ENCODE assay signal across 8 cellular contexts in the genomic region with DNA sequence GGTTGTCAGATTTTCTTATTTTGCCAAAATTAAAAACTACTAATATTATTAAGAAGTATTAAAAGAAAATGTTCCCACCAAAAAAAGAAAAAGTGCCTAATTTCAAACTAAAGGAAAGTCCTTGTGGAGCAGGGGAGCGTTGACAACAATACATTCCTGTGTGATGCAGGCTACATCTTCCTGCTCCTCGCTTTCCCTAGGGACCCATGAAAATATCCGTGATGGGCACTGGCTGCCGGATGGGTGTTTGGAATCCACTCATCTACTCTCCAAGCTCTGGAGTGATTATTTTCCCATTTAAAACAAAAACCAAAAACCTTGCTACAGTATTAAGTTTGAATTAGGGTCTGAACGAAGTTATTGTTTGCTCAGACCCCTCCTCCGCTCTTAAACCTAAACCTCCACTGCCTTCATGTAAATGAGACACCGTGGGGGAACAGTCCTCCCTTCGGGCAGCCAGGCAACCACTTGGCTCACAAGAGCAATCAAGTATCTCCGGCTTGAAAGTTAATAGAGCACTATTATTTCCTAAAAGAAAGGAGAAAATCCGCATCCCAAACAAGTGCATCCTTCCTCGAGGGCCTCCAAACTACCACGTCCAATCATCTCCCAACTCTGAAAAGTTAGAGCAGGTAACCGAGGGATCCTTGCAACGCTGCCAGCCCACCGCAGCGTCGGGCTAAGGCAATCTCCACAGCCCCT. TPM values are rescaled to one million over a fixed set of nuclear protein-coding genes. Genes with fewer than 3 reads are reported as not detected.
DNase-seq lines count a peak whose midpoint lies in the region; ATAC-seq, FAIRE-seq and TF ChIP-seq lines count a peak whose summit lies in the region.

No MANE protein-coding gene starts in this region.

- peaks cover 20 to 27% of the 10 kb centered on the region in 2 donors for H3K27me3 Mint-ChIP-seq in CD4-positive, alpha-beta memory T cell
- peaks cover 17% of the 10 kb centered on the region for H3K27me3 Mint-ChIP-seq in neural progenitor cell (ENCODE audit: insufficient read depth, low read depth)

- H3K4me1 ChIP-seq in CD4-positive, alpha-beta memory T cell (ENCODE audit: insufficient read depth, low read length): peaks cover 5% of the 10 kb centered on the region
- H3K4me1 ChIP-seq in NT2/D1 (ENCODE audit: insufficient read depth, insufficient read length) (peaks cover 4% of the 10 kb centered on the region), endothelial cell of umbilical vein (ENCODE audit: control insufficient read depth, extremely low read depth, insufficient read depth, low read length) (peaks cover 23% of the 10 kb centered on the region), neural progenitor cell (peaks cover 53% of the 10 kb centered on the region)

- no peaks in the 10 kb centered on the region for H4K20me1 ChIP-seq in endothelial cell of umbilical vein (replicated peaks; ENCODE audit: control insufficient read depth, extremely low read depth, insufficient read depth, low read length)
- H4K20me1 ChIP-seq in neural progenitor cell (ENCODE audit: low read depth): peaks cover 33% of the 10 kb centered on the region

- CTCF ChIA-PET in CD4-positive, alpha-beta memory T cell (lab: Charles Lee; ENCODE audit: partially characterized antibody): no interaction called here
- CTCF ChIA-PET in endothelial cell of umbilical vein (lab: Charles Lee): interaction anchor here (4.2 kb wide), 1 partner anchor 126 kb away, joined by 20 read pairs; no protein-coding TSS in a partner anchor

- POLR2A ChIA-PET in CD4-positive, alpha-beta memory T cell (lab: Charles Lee; ENCODE audit: partially characterized antibody): no interaction called here
- POLR2A ChIA-PET in endothelial cell of umbilical vein (lab: Charles Lee): no interaction called here

- TSS peak; percentile 12 for BruUV-seq in endothelial cell of umbilical vein (replicated peaks; lab: Mats Ljungman, UMichigan)

- H3K4me1 Mint-ChIP-seq in CD4-positive, alpha-beta memory T cell: peaks cover 5 to 11% (median 6%) of the 10 kb centered on the region in 4 donors
- peaks cover 56% of the 10 kb centered on the region for H3K4me1 Mint-ChIP-seq in neural progenitor cell

- H3K9me1 ChIP-seq in endothelial cell of umbilical vein (replicated peaks; ENCODE audit: control insufficient read depth, extremely low read depth, insufficient read depth, low read length): no peaks in the 10 kb centered on the region

- intact Hi-C loops in CD4-positive, alpha-beta memory T cell (cut with micrococcal nuclease): no loop called here
- intact Hi-C loops in endothelial cell of umbilical vein (cut with micrococcal nuclease): loop anchor here (1.0 to 2.0 kb wide), 3 partner anchors 15 to 99 kb away; no protein-coding TSS in a partner anchor

- TF ChIP-seq POLR2A in endothelial cell of umbilical vein (IDR thresholded peaks at IDR 0.05; ENCODE audit: low read depth, low read length) (no peak), GM18505 (IDR thresholded peaks at IDR 0.05; ENCODE audit: borderline replicate concordance, extremely low read depth, insufficient read depth, insufficient read length) (no peak)

- peak overlapping the region; percentile 43 to 86 (median 74) for H3K4me3 Mint-ChIP-seq in CD4-positive, alpha-beta memory T cell
- H3K4me3 Mint-ChIP-seq in neural progenitor cell: peak overlapping the region; percentile 92

- H3K4me2 ChIP-seq in endothelial cell of umbilical vein (ENCODE audit: insufficient read depth, low read length) (peak overlapping the region; percentile 82), neural progenitor cell (peak overlapping the region; percentile 83)

- peaks cover 22% of the 10 kb centered on the region for H3K27me3 ChIP-seq in CD4-positive, alpha-beta memory T cell (ENCODE audit: insufficient read depth, low read length)
- H3K27me3 ChIP-seq in NT2/D1 (ENCODE audit: insufficient read depth, insufficient read length) (no peaks in the 10 kb centered on the region), endothelial cell of umbilical vein (ENCODE audit: control insufficient read depth in 2 of 2, insufficient read depth in 2 of 2, low read length in 2 of 2) (no peaks in the 10 kb centered on the region), neural progenitor cell (peaks cover 10% of the 10 kb centered on the region)

- H3K27ac ChIP-seq in CD4-positive, alpha-beta memory T cell (ENCODE audit: low read depth, low read length): no peak overlapping the region
- H3K27ac ChIP-seq in endothelial cell of umbilical vein (ENCODE audit: insufficient read depth, low read depth, low read length) (no peak overlapping the region), neural progenitor cell (no peak overlapping the region)

- no peaks in the 10 kb centered on the region for H3K9me3 Mint-ChIP-seq in CD4-positive, alpha-beta memory T cell
- no peaks in the 10 kb centered on the region for H3K9me3 Mint-ChIP-seq in neural progenitor cell

- no peaks in the 10 kb centered on the region for H3K9me3 ChIP-seq in CD4-positive, alpha-beta memory T cell (ENCODE audit: control insufficient read depth in 1 of 2, low read length in 2 of 2)
- H3K9me3 ChIP-seq in NT2/D1 (ENCODE audit: insufficient read depth, low read length): no peaks in the 10 kb centered on the region
- H3K9me3 ChIP-seq in endothelial cell of umbilical vein (replicated peaks; ENCODE audit: control insufficient read depth, insufficient read depth, low read length): no peaks in the 10 kb centered on the region
- H3K9me3 ChIP-seq in neural progenitor cell (ENCODE audit: low read depth): no peaks in the 10 kb centered on the region

- no peaks in the 10 kb centered on the region for H3K36me3 Mint-ChIP-seq in CD4-positive, alpha-beta memory T cell
- no peaks in the 10 kb centered on the region for H3K36me3 Mint-ChIP-seq in neural progenitor cell

- H2AFZ ChIP-seq in endothelial cell of umbilical vein (ENCODE audit: low read depth, low read length) (no peak overlapping the region), neural progenitor cell (replicated peaks) (peak overlapping the region; percentile 88)

- TF ChIP-seq CTCF in endothelial cell of umbilical vein (IDR thresholded peaks at IDR 0.05; ENCODE audit: extremely low read depth in 1 of 2, insufficient read depth in 1 of 2, low read depth in 1 of 2, low read length in 2 of 2) (no peak), neural progenitor cell (IDR thresholded peaks at IDR 0.05) (no peak)

- no peaks in the 10 kb centered on the region for H3K36me3 ChIP-seq in CD4-positive, alpha-beta memory T cell (ENCODE audit: insufficient read depth, low read length)
- peaks cover 6% of the 10 kb centered on the region for H3K36me3 ChIP-seq in NT2/D1 (ENCODE audit: insufficient read depth, insufficient read length, low read length)
- H3K36me3 ChIP-seq in endothelial cell of umbilical vein (ENCODE audit: control insufficient read depth in 2 of 2, extremely low read depth in 1 of 2, insufficient read depth in 2 of 2, low read length in 2 of 2): no peaks in the 10 kb centered on the region
- H3K36me3 ChIP-seq in neural progenitor cell: no peaks in the 10 kb centered on the region

- no peak overlapping the region for H3K27ac Mint-ChIP-seq in CD4-positive, alpha-beta memory T cell
- H3K27ac Mint-ChIP-seq in neural progenitor cell: peak overlapping the region; percentile 73

- dilution Hi-C loops in endothelial cell of umbilical vein (cut with MboI; ENCODE audit: extremely low pct_ligation_motif_present, low sequenced_read_pairs): loop anchor here (25.0 kb wide), 1 partner anchor 123 kb away; no protein-coding TSS in a partner anchor

- no peak for DNase-seq in CD4-positive, alpha-beta memory T cell
- DNase-seq in NT2/D1 (ENCODE audit: low read depth, low spot score) (no peak), endothelial cell of umbilical vein (ENCODE audit: low read depth, low spot score) (peak; percentile 14), neural progenitor cell (ENCODE audit: low spot score) (peak; percentile 46), NCI-H446 (lab: John Stamatoyannopoulos, UW) (no peak)
- no peak for DNase-seq in stimulated activated CD4-positive, alpha-beta T cell treated with anti-CD3 and anti-CD28 coated beads, Interleukin-2, amount 100 ng/mL, for 48 hours

- no peak overlapping the region for H3K4me3 ChIP-seq in CD4-positive, alpha-beta memory T cell (ENCODE audit: low read length in 2 of 2)
- H3K4me3 ChIP-seq in NT2/D1 (ENCODE audit: insufficient read length, low read depth): peak overlapping the region; percentile 71
- peak overlapping the region; percentile 18 to 58 (median 36) for H3K4me3 ChIP-seq in endothelial cell of umbilical vein (replicated peaks in 1 of 3; ENCODE audit: insufficient read depth in 1 of 3, low read depth in 1 of 3, low read length in 3 of 3)
- peak overlapping the region; percentile 95 for H3K4me3 ChIP-seq in neural progenitor cell

- H3K9ac ChIP-seq in NT2/D1 (ENCODE audit: insufficient read length, low read depth) (peak overlapping the region; percentile 93), endothelial cell of umbilical vein (replicated peaks; ENCODE audit: extremely low read depth, insufficient read depth, low read length) (peak overlapping the region; percentile 13), neural progenitor cell (peak overlapping the region; percentile 51)

- H3K79me2 ChIP-seq in endothelial cell of umbilical vein (ENCODE audit: control insufficient read depth, insufficient read depth, low read length): peaks cover 26% of the 10 kb centered on the region
- H3K79me2 ChIP-seq in neural progenitor cell (ENCODE audit: low read depth): peaks cover 42% of the 10 kb centered on the region

- FAIRE-seq in endothelial cell of umbilical vein (lab: Jason Lieb, UNC): peak; percentile 62

- H3F3A ChIP-seq in neural progenitor cell (ENCODE audit: low read depth): peaks cover 75% of the 10 kb centered on the region

- ATAC-seq in GM18505 (IDR thresholded peaks at IDR 0.05; ENCODE audit: unreplicated experiment): no peak
- ATAC-seq in HG02885 (IDR thresholded peaks at IDR 0.05; ENCODE audit: poor library complexity, unreplicated experiment): no peak

RNA-seq across cellular contexts. Expression of gene ITGB5, which starts 1.5 kb away (rescaled TPM):
- total RNA-seq in CD4-positive, alpha-beta memory T cell: 1 to 10 TPM; 3.4 to 5.4 TPM
- polyA plus RNA-seq in CD4-positive, alpha-beta memory T cell: under 1 TPM in 1 of 2 donors, not detected in 1; 0.94 TPM
- total RNA-seq in endothelial cell of umbilical vein: 144 TPM in 2 replicates
- 126 and 170 TPM in 2 replicates for polyA plus RNA-seq in endothelial cell of umbilical vein
- 161 and 176 TPM in 2 replicates for polyA plus RNA-seq in endothelial cell of umbilical vein (2011; cell fraction: cytosol; rRNA removed)
- polyA plus RNA-seq in endothelial cell of umbilical vein (2011; cell fraction: nucleus; rRNA removed): 113 and 120 TPM in 2 replicates
- 102 and 144 TPM in 2 replicates for polyA plus RNA-seq in endothelial cell of umbilical vein (2012)
- polyA minus RNA-seq in endothelial cell of umbilical vein: 166 and 180 TPM in 2 replicates
- polyA minus RNA-seq in endothelial cell of umbilical vein (2011; cell fraction: cytosol; rRNA and poly(A)+ RNA removed): 32.4 TPM
- polyA minus RNA-seq in endothelial cell of umbilical vein (2011; cell fraction: nucleus; rRNA and poly(A)+ RNA removed): 36.5 and 59.5 TPM in 2 replicates
- 55.8 and 108 TPM in 2 replicates for total RNA-seq in neural progenitor cell (ENCODE audit: low replicate concordance)

RNA-seq across cellular contexts. Expression of gene MUC13, which starts 48.9 kb away (rescaled TPM):
- total RNA-seq in CD4-positive, alpha-beta memory T cell: not detected
- not detected for polyA plus RNA-seq in CD4-positive, alpha-beta memory T cell
- total RNA-seq in endothelial cell of umbilical vein (not detected in 2 replicates), neural progenitor cell (ENCODE audit: low replicate concordance) (not detected in 2 replicates)
- polyA plus RNA-seq in endothelial cell of umbilical vein: not detected in 2 replicates
- not detected in 2 replicates for polyA plus RNA-seq in endothelial cell of umbilical vein (2011; cell fraction: cytosol; rRNA removed)
- not detected in 2 replicates for polyA plus RNA-seq in endothelial cell of umbilical vein (2011; cell fraction: nucleus; rRNA removed)
- not detected in 2 replicates for polyA plus RNA-seq in endothelial cell of umbilical vein (2012)
- not detected in 2 replicates for polyA minus RNA-seq in endothelial cell of umbilical vein
- 3.1 TPM for polyA minus RNA-seq in endothelial cell of umbilical vein (2011; cell fraction: cytosol; rRNA and poly(A)+ RNA removed)
- not detected in 2 replicates for polyA minus RNA-seq in endothelial cell of umbilical vein (2011; cell fraction: nucleus; rRNA and poly(A)+ RNA removed)

Comparison
In these comparisons a context has a peak if more than half of its experiments do, and no peak if none do; other contexts are left out.
1. DNase-seq: peak in endothelial cell of umbilical vein (single experiment) and neural progenitor cell (single experiment); none in CD4-positive, alpha-beta memory T cell (0 of 5), NT2/D1 (single experiment), NCI-H446 (0 of 2) and stimulated activated CD4-positive, alpha-beta T cell treated with anti-CD3 and anti-CD28 coated beads, Interleukin-2, amount 100 ng/mL, for 48 hours (0 of 2).
2. H3K4me3 ChIP-seq: peak in NT2/D1 (single experiment), endothelial cell of umbilical vein (3 of 3) and neural progenitor cell (single experiment); none in CD4-positive, alpha-beta memory T cell (0 of 2).
3. H3K9ac ChIP-seq: peak in every context shown above with its lines; median percentile 93 in NT2/D1; 51 in neural progenitor cell; 13 in endothelial cell of umbilical vein.